ENCODE assay signal across 34 cellular contexts in genomic region chr3:5579342-5579741, GRCh38.
"Had no signal": no experiment of that assay in that cellular context is flagged by ENCODE, and none has a peak within 500 bp of the region (broad histone marks: within the 10 kb centered on the region; RNA-seq: fewer than 3 reads in every experiment).

No MANE protein-coding gene starts in this region.

- H3K27me3 Mint-ChIP-seq: activated CD8-positive, alpha-beta memory T cell treated with anti-CD3 and anti-CD28 coated beads, Interleukin-2, amount 10 ng/mL, durations not matched to agents 7 days and 5 days; activated naive CD4-positive, alpha-beta T cell treated with anti-CD3 and anti-CD28 coated beads, Interleukin-2, amount 10 ng/mL, durations not matched to agents 7 days and 5 days; activated naive CD8-positive, alpha-beta T cell treated with anti-CD3 and anti-CD28 coated beads, Interleukin-2, amount 10 ng/mL, durations not matched to agents 7 days and 5 days; brain had no signal

- H3K4me3 ChIP-seq: ascending aorta, breast epithelium, cardiac muscle cell, colonic mucosa had no signal

- H3K36me3 ChIP-seq: ascending aorta, breast epithelium, cardiac muscle cell, colonic mucosa, WERI-Rb-1 had no signal

- H3K36me3 Mint-ChIP-seq: activated CD8-positive, alpha-beta memory T cell treated with anti-CD3 and anti-CD28 coated beads, Interleukin-2, amount 10 ng/mL, durations not matched to agents 7 days and 5 days; activated naive CD4-positive, alpha-beta T cell treated with anti-CD3 and anti-CD28 coated beads, Interleukin-2, amount 10 ng/mL, durations not matched to agents 7 days and 5 days; activated naive CD4-positive, alpha-beta T cell treated with anti-CD3 and anti-CD28 coated beads, Interleukin-2, amount 50 U/mL, for 72 hours; activated naive CD8-positive, alpha-beta T cell treated with anti-CD3 and anti-CD28 coated beads, Interleukin-2, amount 10 ng/mL, durations not matched to agents 7 days and 5 days; brain had no signal

- FAIRE-seq: frontal cortex had no signal

- H3K4me3 Mint-ChIP-seq: activated B cell treated with CpG ODN at 0.5 μM for 24 hours; activated CD8-positive, alpha-beta memory T cell treated with anti-CD3 and anti-CD28 coated beads, Interleukin-2, amount 10 ng/mL, durations not matched to agents 7 days and 5 days; activated CD8-positive, alpha-beta T cell treated with anti-CD3 and anti-CD28 coated beads, Interleukin-2, amount 10 ng/mL, durations not matched to agents 7 days and 5 days; activated naive CD4-positive, alpha-beta T cell treated with anti-CD3 and anti-CD28 coated beads, Interleukin-2, amount 10 ng/mL, durations not matched to agents 7 days and 5 days; activated naive CD8-positive, alpha-beta T cell treated with anti-CD3 and anti-CD28 coated beads, Interleukin-2, amount 10 ng/mL, durations not matched to agents 7 days and 5 days; activated T-helper 1 cell treated with anti-CD3 and anti-CD28 coated beads, Interleukin-12 subunit alpha, Interleukin-12 subunit beta, Interleukin-2, Interleukin-4 antibody, amounts not matched to agents 30 ng/mL and 10 ng/mL and 1 ng/mL, durations not matched to agents 14 hours and 24 hours and 36 hours; brain; endodermal cell; T-helper 17 cell; T-helper 2 cell treated with Interferon-gamma antibody and Interleukin-4, amounts not matched to agents 5 μg/mL and 100 μg/mL, for 36 hours had no signal

- H3K9me3 Mint-ChIP-seq: activated B cell treated with CpG ODN at 0.5 μM for 24 hours; activated naive CD4-positive, alpha-beta T cell treated with anti-CD3 and anti-CD28 coated beads, Interleukin-2, amount 10 ng/mL, durations not matched to agents 7 days and 5 days; activated naive CD4-positive, alpha-beta T cell treated with anti-CD3 and anti-CD28 coated beads, Interleukin-2, amount 50 U/mL, for 72 hours; activated naive CD8-positive, alpha-beta T cell treated with anti-CD3 and anti-CD28 coated beads, Interleukin-2, amount 10 ng/mL, durations not matched to agents 7 days and 5 days; activated T-helper 1 cell treated with anti-CD3 and anti-CD28 coated beads, Interleukin-12 subunit alpha, Interleukin-12 subunit beta, Interleukin-2, Interleukin-4 antibody, amounts not matched to agents 30 ng/mL and 10 ng/mL and 1 ng/mL, durations not matched to agents 14 hours and 24 hours and 36 hours; activated T-helper 2 cell treated with anti-CD3 and anti-CD28 coated beads, Interferon-gamma antibody, Interleukin-2, Interleukin-4, amounts not matched to agents 10 μg/mL and 5 μg/mL and 100 μg/mL, durations not matched to agents 14 hours and 24 hours and 36 hours; endodermal cell; T-helper 2 cell treated with Interferon-gamma antibody and Interleukin-4, amounts not matched to agents 5 μg/mL and 100 μg/mL, for 36 hours had no signal

- H3K4me1 Mint-ChIP-seq: activated B cell treated with CpG ODN at 0.5 μM for 24 hours; activated CD8-positive, alpha-beta memory T cell treated with anti-CD3 and anti-CD28 coated beads, Interleukin-2, amount 10 ng/mL, durations not matched to agents 7 days and 5 days; activated naive CD4-positive, alpha-beta T cell treated with anti-CD3 and anti-CD28 coated beads, Interleukin-2, amount 10 ng/mL, durations not matched to agents 7 days and 5 days; activated naive CD8-positive, alpha-beta T cell treated with anti-CD3 and anti-CD28 coated beads, Interleukin-2, amount 10 ng/mL, durations not matched to agents 7 days and 5 days; brain; T-helper 17 cell had no signal

- H3K4me1 ChIP-seq: ascending aorta, breast epithelium, colonic mucosa had no signal

- H3K27ac Mint-ChIP-seq: activated B cell treated with CpG ODN at 0.5 μM for 24 hours; activated CD8-positive, alpha-beta memory T cell treated with anti-CD3 and anti-CD28 coated beads, Interleukin-2, amount 10 ng/mL, durations not matched to agents 7 days and 5 days; activated CD8-positive, alpha-beta T cell treated with anti-CD3 and anti-CD28 coated beads, Interleukin-2, amount 10 ng/mL, durations not matched to agents 7 days and 5 days; activated naive CD4-positive, alpha-beta T cell treated with anti-CD3 and anti-CD28 coated beads, Interleukin-2, amount 10 ng/mL, durations not matched to agents 7 days and 5 days; activated naive CD8-positive, alpha-beta T cell treated with anti-CD3 and anti-CD28 coated beads, Interleukin-2, amount 10 ng/mL, durations not matched to agents 7 days and 5 days; activated T-helper 1 cell treated with anti-CD3 and anti-CD28 coated beads, Interleukin-12 subunit alpha, Interleukin-12 subunit beta, Interleukin-2, Interleukin-4 antibody, amounts not matched to agents 30 ng/mL and 10 ng/mL and 1 ng/mL, durations not matched to agents 14 hours and 24 hours and 36 hours; activated T-helper 2 cell treated with anti-CD3 and anti-CD28 coated beads, Interferon-gamma antibody, Interleukin-2, Interleukin-4, amounts not matched to agents 10 μg/mL and 5 μg/mL and 100 μg/mL, durations not matched to agents 14 hours and 24 hours and 36 hours; brain; endodermal cell; T-helper 17 cell; T-helper 2 cell treated with Interferon-gamma antibody and Interleukin-4, amounts not matched to agents 5 μg/mL and 100 μg/mL, for 36 hours had no signal

- H3K27ac ChIP-seq: ascending aorta, breast epithelium, cardiac muscle cell, colonic mucosa, WERI-Rb-1 had no signal

- ATAC-seq: activated CD4-positive, CD25-positive, alpha-beta regulatory T cell treated with anti-CD3 and anti-CD28 coated beads, Interleukin-2, amount 50 U/mL, for 24 hours; activated CD8-positive, alpha-beta memory T cell treated with anti-CD3 and anti-CD28 coated beads, Interleukin-2, amount 10 ng/mL, durations not matched to agents 7 days and 5 days; activated CD8-positive, alpha-beta T cell treated with anti-CD3 and anti-CD28 coated beads, Interleukin-2, amount 10 ng/mL, durations not matched to agents 7 days and 5 days; activated naive CD4-positive, alpha-beta T cell treated with anti-CD3 and anti-CD28 coated beads, Interleukin-2, amount 50 U/mL, for 72 hours; esophagus mucosa; T-helper 17 cell had no signal

- H3K27me3 ChIP-seq: ascending aorta, breast epithelium, cardiac muscle cell, colonic mucosa had no signal

- DNase-seq: activated B cell treated with CpG ODN at 0.5 μM for 24 hours; activated CD4-positive, alpha-beta T cell treated with anti-CD3 and anti-CD28 coated beads for 48 hours; activated CD4-positive, alpha-beta T cell treated with anti-CD3 and anti-CD28 coated beads, Interleukin-2, amount 50 U/mL, for 1 hour; activated CD4-positive, alpha-beta T cell treated with anti-CD3 and anti-CD28 coated beads, Interleukin-2, amount 50 U/mL, for 48 hours; activated CD8-positive, alpha-beta memory T cell treated with anti-CD3 and anti-CD28 coated beads, Interleukin-2, amount 10 ng/mL, durations not matched to agents 7 days and 5 days; activated CD8-positive, alpha-beta memory T cell treated with anti-CD3 and anti-CD28 coated beads, Interleukin-2, amount 50 U/mL, for 4 hours; activated CD8-positive, alpha-beta T cell treated with anti-CD3 and anti-CD28 coated beads, Interleukin-2, amount 10 ng/mL, durations not matched to agents 7 days and 5 days; activated effector memory CD4-positive, alpha-beta T cell treated with anti-CD3 and anti-CD28 coated beads, Interleukin-2, amount 50 U/mL, for 16 hours; activated naive CD4-positive, alpha-beta T cell; activated naive CD4-positive, alpha-beta T cell treated with anti-CD3 and anti-CD28 coated beads, Interleukin-2, amount 10 ng/mL, durations not matched to agents 7 days and 5 days; activated naive CD8-positive, alpha-beta T cell treated with anti-CD3 and anti-CD28 coated beads, Interleukin-2, amount 10 ng/mL, durations not matched to agents 7 days and 5 days; activated T-cell treated with anti-CD3 and anti-CD28 coated beads, Interleukin-2, amount 50 U/mL, for 1 hour; activated T-cell treated with anti-CD3 and anti-CD28 coated beads, Interleukin-2, amount 50 U/mL, for 48 hours; central memory CD4-positive, alpha-beta T cell; cerebellar nuclear complex; colonic mucosa; effector CD8-positive, alpha-beta T cell; endodermal cell; foreskin fibroblast; head of caudate nucleus; T-helper 17 cell; T1000; WERI-Rb-1 had no signal

- H3K9me3 ChIP-seq: ascending aorta, breast epithelium, colonic mucosa had no signal
